ENCODE assay signal across 21 cellular contexts in the genomic region with DNA sequence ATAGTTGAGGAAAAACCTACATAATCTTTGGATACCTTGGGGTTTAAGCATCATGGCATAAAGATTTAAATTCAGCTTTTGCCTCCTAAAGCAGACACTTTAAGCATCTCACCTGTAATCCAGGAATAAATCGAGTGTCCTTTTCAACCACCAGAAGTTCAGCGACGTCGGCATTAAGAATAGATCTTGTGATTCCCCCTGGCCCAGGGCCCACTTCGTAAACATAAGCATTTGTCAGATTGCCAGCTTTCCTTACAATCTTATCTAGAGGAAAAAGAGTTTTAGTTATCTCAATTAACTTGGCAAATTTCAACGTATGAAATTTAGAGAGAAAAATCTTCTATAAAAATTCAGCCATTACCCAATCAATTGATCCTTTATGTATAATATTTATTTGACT. TPM values are rescaled to one million over a fixed set of nuclear protein-coding genes. Genes with fewer than 3 reads are reported as not detected.
DNase-seq lines count a peak whose midpoint lies in the region; ATAC-seq and TF ChIP-seq lines count a peak whose summit lies in the region.
"Had no signal": no experiment of that assay in that cellular context is flagged by ENCODE, and none has a peak within 500 bp of the region (broad histone marks: within the 10 kb centered on the region; RNA-seq: fewer than 3 reads in every experiment).

No MANE protein-coding gene starts in this region.

- POLR2A ChIA-PET in CD4-positive, alpha-beta T cell (lab: Charles Lee) = interaction anchor here (0.6 kb wide), 1 partner anchor 15 kb away, joined by 3 read pairs; no protein-coding TSS in a partner anchor

- no peaks in the 10 kb centered on the region for H3K9me3 Mint-ChIP-seq in CD4-positive, alpha-beta T cell
- H3K9me3 Mint-ChIP-seq in HFFc6 = no peaks in the 10 kb centered on the region
- H3K9me3 Mint-ChIP-seq: GM23338 had no signal

- no peaks in the 10 kb centered on the region for H3K27me3 ChIP-seq in CD4-positive, alpha-beta T cell (ENCODE audit: control insufficient read depth, insufficient read depth, low read length)
- H3K27me3 ChIP-seq in adrenal gland = no peaks in the 10 kb centered on the region
- H3K27me3 ChIP-seq: hepatocyte, tibial artery had no signal

- peaks cover 0 to 11% of the 10 kb centered on the region in 2 donors for H3K36me3 ChIP-seq in adrenal gland (replicated peaks in 1 of 2)

- ATAC-seq in CD4-positive, alpha-beta T cell (ENCODE audit: poor library complexity) = no peak
- ATAC-seq in T-helper 17 cell = no peak
- ATAC-seq in HG02981 (IDR thresholded peaks at IDR 0.05; ENCODE audit: unreplicated experiment) = no peak
- ATAC-seq: esophagus mucosa, GM23338 had no signal

- TF ChIP-seq POLR2A in adrenal gland (IDR thresholded peaks at IDR 0.05) = no peak

- H3K27ac Mint-ChIP-seq in CD4-positive, alpha-beta T cell = no peak overlapping the region
- H3K27ac Mint-ChIP-seq in HFFc6 (peak overlapping the region; percentile 88), T-helper 17 cell (peak overlapping the region; percentile 81)
- H3K27ac Mint-ChIP-seq: GM23338 had no signal

- H3K4me3 Mint-ChIP-seq in CD4-positive, alpha-beta T cell = peak overlapping the region; percentile 15
- no peak overlapping the region; the same call in 1 of the 2 replicates for H3K4me3 Mint-ChIP-seq in HFFc6
- no peak overlapping the region for H3K4me3 Mint-ChIP-seq in T-helper 17 cell
- H3K4me3 Mint-ChIP-seq: GM23338 had no signal

- H3K4me1 ChIP-seq in adrenal gland (replicated peaks in 1 of 2) = peaks cover 0 to 22% of the 10 kb centered on the region in 2 donors

- peaks cover 50% of the 10 kb centered on the region for H3K36me3 Mint-ChIP-seq in CD4-positive, alpha-beta T cell (ENCODE audit: low read depth)
- H3K36me3 Mint-ChIP-seq in HFFc6 (ENCODE audit: low read depth) (peaks cover 44% of the 10 kb centered on the region), T-helper 17 cell (ENCODE audit: low read depth) (peaks cover 6% of the 10 kb centered on the region)

- H3K27ac ChIP-seq in CD4-positive, alpha-beta T cell (ENCODE audit: low read depth, low read length) = no peak overlapping the region
- H3K27ac ChIP-seq in adrenal gland = no peak overlapping the region
- H3K27ac ChIP-seq: hepatocyte, tibial artery had no signal

- intact Hi-C loops in CD4-positive, alpha-beta T cell (cut with DNase I, micrococcal nuclease) = loop anchor here (5.0 to 10.0 kb wide), 6 partner anchors 136 to 1711 kb away; partner anchors contain the start of gene ARID1B (in 2 of the 2)
- intact Hi-C loops in adrenal gland (cut with DNase I) = loop anchor here in 1 of 2 donors (10.0 kb wide), 1 partner anchor 136 kb away; no protein-coding TSS in a partner anchor

- H3K27me3 Mint-ChIP-seq in CD4-positive, alpha-beta T cell = no peaks in the 10 kb centered on the region
- H3K27me3 Mint-ChIP-seq in HFFc6 (ENCODE audit: insufficient read depth) = no peaks in the 10 kb centered on the region
- no peaks in the 10 kb centered on the region for H3K27me3 Mint-ChIP-seq in T-helper 17 cell

- 42 to 69% (median 59%) methylated on average over 6 of the region's 6 CpGs for WGBS in adrenal gland, 4 donors

- no peak overlapping the region for H3K4me3 ChIP-seq in adrenal gland
- H3K4me3 ChIP-seq: GM23338, hepatocyte, tibial artery had no signal

- CTCF ChIA-PET in CD4-positive, alpha-beta T cell (lab: Charles Lee) = interaction anchor here (0.6 kb wide), 1 partner anchor 138 kb away, joined by 4 read pairs; no protein-coding TSS in a partner anchor

- TF ChIP-seq CTCF in CD4-positive, alpha-beta T cell (IDR thresholded peaks at IDR 0.05) = no peak
- TF ChIP-seq CTCF in HFFc6 (IDR thresholded peaks at IDR 0.05) (no peak), adrenal gland (IDR thresholded peaks at IDR 0.05) (no peak), GM10266 (IDR thresholded peaks at IDR 0.05; ENCODE audit: control insufficient read depth, insufficient read depth, low read depth, missing control alignments) (no peak)

- H3K9me3 ChIP-seq in CD4-positive, alpha-beta T cell (ENCODE audit: control insufficient read depth, low read length) = no peaks in the 10 kb centered on the region
- H3K9me3 ChIP-seq in T-helper 17 cell (ENCODE audit: control insufficient read depth, low read length, poor library complexity, severe bottlenecking) (no peaks in the 10 kb centered on the region), adrenal gland (replicated peaks in 1 of 3) (no peaks in the 10 kb centered on the region)
- H3K9me3 ChIP-seq: tibial artery had no signal

- DNase-seq in CD4-positive, alpha-beta T cell = no peak
- no peak for DNase-seq in HFFc6
- no peak for DNase-seq in T-helper 17 cell
- peak; percentile 72 for DNase-seq in glomerular endothelial cell (ENCODE audit: extremely low read depth, low read depth, low spot score)
- DNase-seq in adrenal gland = no peak
- DNase-seq in GM10266 (ENCODE audit: extremely low spot score) = no peak
- DNase-seq in activated CD4-positive, CD25-positive, alpha-beta regulatory T cell treated with anti-CD3 and anti-CD28 coated beads, Interleukin-2, amount 50 U/mL, for 72 hours = no peak
- DNase-seq: activated CD4-positive, alpha-beta T cell treated with anti-CD3 and anti-CD28 coated beads, Interleukin-2, amount 50 U/mL, for 4 hours; activated T-cell treated with anti-CD3 and anti-CD28 coated beads, Interleukin-2, amount 50 U/mL, for 48 hours; amniotic stem cell; C1 segment of cervical spinal cord; DND-41; NCI-H2171; tibial artery had no signal

- H3K4me1 Mint-ChIP-seq in CD4-positive, alpha-beta T cell (ENCODE audit: low read depth) = peaks cover 69% of the 10 kb centered on the region
- H3K4me1 Mint-ChIP-seq in HFFc6 (ENCODE audit: low read depth) (peaks cover 65% of the 10 kb centered on the region), T-helper 17 cell (peaks cover 28% of the 10 kb centered on the region)

RNA-seq across cellular contexts. Expression of gene TFB1M, which starts 3.2 kb away (rescaled TPM):
- 1 to 10 TPM; 7.2 to 9.2 TPM for total RNA-seq in CD4-positive, alpha-beta T cell
- total RNA-seq in HFFc6 (2021; fragmentation: NEBNext Ultra II Directional; extraction: Animal tissue kit (Norgen Biotek cat#: 25700)) = 10 to 100 TPM; 16.7 to 23.0 (median 21.7) TPM
- 10 to 100 TPM; 13.7 to 16.6 TPM for total RNA-seq in T-helper 17 cell
- 17.9 and 19.3 TPM in 2 replicates for total RNA-seq in glomerular endothelial cell
- 10 to 100 TPM; 17.1 to 55.9 (median 47.1) TPM for total RNA-seq in adrenal gland
- polyA plus RNA-seq in adrenal gland = 10 to 100 TPM; 17.4 to 74.8 (median 49.5) TPM

RNA-seq across cellular contexts. Expression of gene CLDN20, which starts 47.3 kb away (rescaled TPM):
- total RNA-seq in CD4-positive, alpha-beta T cell = not detected
- not detected for total RNA-seq in HFFc6 (2021; fragmentation: NEBNext Ultra II Directional; extraction: Animal tissue kit (Norgen Biotek cat#: 25700))
- total RNA-seq in T-helper 17 cell = not detected
- total RNA-seq in glomerular endothelial cell = not detected in 2 replicates
- total RNA-seq in adrenal gland = not detected
- not detected for polyA plus RNA-seq in adrenal gland
- total RNA-seq: esophagus mucosa, GM23338, hepatocyte, osteocyte, SK-MEL-5, skeletal muscle tissue had no signal
